ENCODE assay signal across 8 cellular contexts in the genomic region with DNA sequence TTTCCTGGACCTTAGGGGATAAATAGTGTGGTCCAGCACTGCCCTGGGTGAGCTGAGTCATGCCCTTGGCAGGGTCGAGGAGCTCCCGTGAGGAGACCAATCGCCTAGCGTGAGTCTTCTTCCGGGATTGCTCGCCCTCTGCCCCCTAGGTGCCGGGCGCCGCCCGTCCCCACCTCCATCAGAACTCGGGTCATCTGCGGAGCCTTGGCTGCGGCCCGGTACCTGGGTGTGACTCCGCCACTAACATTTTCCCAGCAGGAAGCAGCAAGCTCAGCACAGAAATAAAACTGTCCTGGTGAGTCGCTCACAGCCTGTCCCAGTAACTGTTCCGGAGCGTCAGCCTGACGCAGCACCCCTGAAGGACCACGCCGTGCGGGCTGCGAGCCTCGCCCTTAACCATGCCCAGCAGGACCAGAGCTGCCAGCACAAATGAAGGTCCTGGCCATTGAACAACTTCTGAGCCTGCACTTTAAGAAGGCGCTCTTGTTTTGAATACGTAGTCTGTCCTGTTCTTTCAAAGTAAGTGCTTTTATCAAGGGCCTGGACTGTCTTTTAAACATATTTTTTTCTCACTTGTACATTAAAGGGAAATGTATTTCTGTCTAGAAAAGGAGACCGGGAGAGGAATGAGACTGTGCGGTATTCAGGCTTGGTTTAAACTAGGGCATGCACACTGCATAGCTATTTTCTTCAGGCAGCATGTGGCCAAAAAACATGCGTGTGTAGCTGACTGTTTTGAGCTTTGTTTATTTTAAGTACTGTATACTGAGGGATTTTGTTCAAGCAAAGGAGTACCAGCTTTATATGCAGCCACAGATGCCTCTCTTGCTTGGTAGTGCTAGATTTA.
A peak's percentile ranks its signal among the peaks of the same experiment; 100 is the strongest.
DNase-seq lines count a peak whose midpoint lies in the region; ATAC-seq and TF ChIP-seq lines count a peak whose summit lies in the region.

No MANE protein-coding gene starts in this region.

- no peak overlapping the region for H3K4me3 Mint-ChIP-seq in activated T-cell treated with anti-CD3 and anti-CD28 coated beads, Interleukin-2, amount 50 U/mL, for 72 hours

- H2AFZ ChIP-seq in GM23248 = peak overlapping the region; percentile 88

- H3K9me3 ChIP-seq in GM23248 (ENCODE audit: low read depth) (no peaks in the 10 kb centered on the region), RWPE2 (ENCODE audit: severe bottlenecking) (no peaks in the 10 kb centered on the region)

- DNase-seq in GM23248 = peak; percentile 91
- no peak for DNase-seq in RWPE2 (ENCODE audit: low spot score)
- peak; percentile 67 for DNase-seq in fibroblast of villous mesenchyme (ENCODE audit: low read depth)
- peak; percentile 68 for DNase-seq in superior temporal gyrus (ENCODE audit: extremely low spot score)
- DNase-seq in DMS153 treated with DMSO at 0.1 percent for 48 hours (lab: John Stamatoyannopoulos, UW; ENCODE audit: unreplicated experiment) = no peak
- DNase-seq in activated T-cell treated with anti-CD3 and anti-CD28 coated beads, Interleukin-2, amount 50 U/mL, for 72 hours = no peak
- no peak for DNase-seq in ureter (ENCODE audit: low spot score)

- peak; percentile 58; the same call in 2 of the 3 replicates for ATAC-seq in RWPE2 (ENCODE audit: low read depth)
- no peak for ATAC-seq in activated T-cell treated with anti-CD3 and anti-CD28 coated beads, Interleukin-2, amount 50 U/mL, for 72 hours (replicated peaks in 1 of 2)
- no peak for ATAC-seq in GM18520 (IDR thresholded peaks at IDR 0.05; ENCODE audit: unreplicated experiment)

- peaks cover 21% of the 10 kb centered on the region for H3K27me3 Mint-ChIP-seq in activated T-cell treated with anti-CD3 and anti-CD28 coated beads, Interleukin-2, amount 50 U/mL, for 72 hours (ENCODE audit: low read depth)

- in situ Hi-C loops in GM23248 (cut with MboI) = no loop called here

- H3K4me1 ChIP-seq in GM23248 (ENCODE audit: insufficient read depth) (peaks cover 12% of the 10 kb centered on the region), RWPE2 (ENCODE audit: insufficient read depth, poor library complexity, severe bottlenecking) (no peaks in the 10 kb centered on the region)

- no peaks in the 10 kb centered on the region for H3K36me3 Mint-ChIP-seq in activated T-cell treated with anti-CD3 and anti-CD28 coated beads, Interleukin-2, amount 50 U/mL, for 72 hours (ENCODE audit: insufficient read depth in 2 of 2)

- H3F3A ChIP-seq in GM23248 (ENCODE audit: insufficient read depth) = peaks cover 17% of the 10 kb centered on the region; the same call in 1 of the 2 replicates

- WGBS in GM23248 (ENCODE audit: low coverage in 1 of 2, low lambda C conversion rate in 2 of 2, missing lambda C conversion rate in 2 of 2), 2 experiments = 4% methylated on average over 24 to 29 of the region's 29 CpGs

- H3K9ac ChIP-seq in GM23248 = peak overlapping the region; percentile 82

- H3K27ac ChIP-seq in GM23248 (peak overlapping the region; percentile 76), RWPE2 (ENCODE audit: poor library complexity, severe bottlenecking) (no peak overlapping the region)

- H4K20me1 ChIP-seq in GM23248 (ENCODE audit: insufficient read depth) = no peaks in the 10 kb centered on the region

- H3K27ac Mint-ChIP-seq in activated T-cell treated with anti-CD3 and anti-CD28 coated beads, Interleukin-2, amount 50 U/mL, for 72 hours = no peak overlapping the region

- no peaks in the 10 kb centered on the region for H3K9me2 ChIP-seq in GM23248 (ENCODE audit: insufficient read depth)

- no peaks in the 10 kb centered on the region for H3K9me3 Mint-ChIP-seq in activated T-cell treated with anti-CD3 and anti-CD28 coated beads, Interleukin-2, amount 50 U/mL, for 72 hours

- H3K4me2 ChIP-seq in GM23248 (ENCODE audit: unreplicated experiment) = peak overlapping the region; percentile 88

- H3K4me3 ChIP-seq in GM23248 (peak overlapping the region; percentile 74), RWPE2 (ENCODE audit: severe bottlenecking) (no peak overlapping the region), fibroblast of villous mesenchyme (ENCODE audit: low read depth, low read length) (peak overlapping the region; percentile 59)

- no peaks in the 10 kb centered on the region for H3K79me2 ChIP-seq in GM23248 (ENCODE audit: insufficient read depth)

- H3K27me3 ChIP-seq in GM23248 (replicated peaks; ENCODE audit: insufficient read depth) (no peaks in the 10 kb centered on the region), RWPE2 (ENCODE audit: insufficient read depth, poor library complexity, severe bottlenecking) (no peaks in the 10 kb centered on the region)

- TF ChIP-seq CTCF in RWPE2 (IDR thresholded peaks at IDR 0.05; ENCODE audit: poor library complexity, severe bottlenecking) (no peak), fibroblast of villous mesenchyme (IDR thresholded peaks at IDR 0.05; ENCODE audit: insufficient read depth, low read depth, low read length) (no peak)

- H3K36me3 ChIP-seq in GM23248 (ENCODE audit: low read depth) (no peaks in the 10 kb centered on the region), RWPE2 (ENCODE audit: low read depth) (no peaks in the 10 kb centered on the region)

- no peaks in the 10 kb centered on the region for H3K4me1 Mint-ChIP-seq in activated T-cell treated with anti-CD3 and anti-CD28 coated beads, Interleukin-2, amount 50 U/mL, for 72 hours (ENCODE audit: low read depth)

Comparison
In these comparisons a context has a peak if more than half of its experiments do, and no peak if none do; other contexts are left out.
1. DNase-seq: peak in GM23248 (single experiment), fibroblast of villous mesenchyme (single experiment) and superior temporal gyrus (single experiment); none in RWPE2 (single experiment), DMS153 treated with DMSO at 0.1 percent for 48 hours (single experiment), activated T-cell treated with anti-CD3 and anti-CD28 coated beads, Interleukin-2, amount 50 U/mL, for 72 hours (0 of 2) and ureter (single experiment).